In the genomic region with DNA sequence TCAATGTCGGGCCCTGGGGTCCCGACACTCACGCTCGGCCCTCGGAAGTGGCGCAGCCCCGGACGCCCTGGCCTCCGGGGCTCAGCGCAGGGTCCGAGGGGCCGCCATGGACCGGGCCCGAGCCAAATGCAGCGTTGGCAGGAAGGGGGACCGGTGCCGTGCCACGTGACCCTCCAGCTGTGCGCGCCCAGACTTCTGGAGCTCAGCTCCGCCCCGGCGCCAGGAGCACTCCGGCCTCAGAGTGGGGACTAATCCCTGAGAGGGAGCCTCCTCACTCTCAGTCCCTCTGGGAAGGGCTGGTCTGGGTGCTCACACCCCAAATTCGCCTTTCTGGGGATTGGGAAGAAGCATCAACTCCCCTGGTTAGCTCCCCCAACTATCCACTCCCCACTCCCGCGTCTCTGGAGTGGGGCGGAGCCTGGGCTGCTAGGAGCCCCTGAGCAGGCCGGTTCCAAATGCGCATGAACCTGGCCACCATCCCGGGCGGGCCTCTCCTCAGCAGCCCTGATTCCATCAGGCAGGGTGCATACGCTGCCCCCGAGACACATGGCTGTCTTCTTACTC, we compare ENCODE assay signal across 1 cellular context.
TF ChIP-seq lines count a peak whose summit lies in the region.

A gene with protein sequence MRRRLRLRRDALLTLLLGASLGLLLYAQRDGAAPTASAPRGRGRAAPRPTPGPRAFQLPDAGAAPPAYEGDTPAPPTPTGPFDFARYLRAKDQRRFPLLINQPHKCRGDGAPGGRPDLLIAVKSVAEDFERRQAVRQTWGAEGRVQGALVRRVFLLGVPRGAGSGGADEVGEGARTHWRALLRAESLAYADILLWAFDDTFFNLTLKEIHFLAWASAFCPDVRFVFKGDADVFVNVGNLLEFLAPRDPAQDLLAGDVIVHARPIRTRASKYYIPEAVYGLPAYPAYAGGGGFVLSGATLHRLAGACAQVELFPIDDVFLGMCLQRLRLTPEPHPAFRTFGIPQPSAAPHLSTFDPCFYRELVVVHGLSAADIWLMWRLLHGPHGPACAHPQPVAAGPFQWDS (minus strand): TSS at position 166 of the 564 bp plus-strand sequence. CDS start 513 bp downstream, outside the sequence.

TF ChIP-seq in HepG2, 621 proteins besides CTCF, POLR2A, EP300 and RAD21 (continued from another document and continues in another):
- TF ChIP-seq, protein P1, sequence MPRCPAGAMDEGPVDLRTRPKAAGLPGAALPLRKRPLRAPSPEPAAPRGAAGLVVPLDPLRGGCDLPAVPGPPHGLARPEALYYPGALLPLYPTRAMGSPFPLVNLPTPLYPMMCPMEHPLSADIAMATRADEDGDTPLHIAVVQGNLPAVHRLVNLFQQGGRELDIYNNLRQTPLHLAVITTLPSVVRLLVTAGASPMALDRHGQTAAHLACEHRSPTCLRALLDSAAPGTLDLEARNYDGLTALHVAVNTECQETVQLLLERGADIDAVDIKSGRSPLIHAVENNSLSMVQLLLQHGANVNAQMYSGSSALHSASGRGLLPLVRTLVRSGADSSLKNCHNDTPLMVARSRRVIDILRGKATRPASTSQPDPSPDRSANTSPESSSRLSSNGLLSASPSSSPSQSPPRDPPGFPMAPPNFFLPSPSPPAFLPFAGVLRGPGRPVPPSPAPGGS (CRISPR knock-in tag; IDR thresholded peaks at IDR 0.05) = no peak
- TF ChIP-seq, protein P2, sequence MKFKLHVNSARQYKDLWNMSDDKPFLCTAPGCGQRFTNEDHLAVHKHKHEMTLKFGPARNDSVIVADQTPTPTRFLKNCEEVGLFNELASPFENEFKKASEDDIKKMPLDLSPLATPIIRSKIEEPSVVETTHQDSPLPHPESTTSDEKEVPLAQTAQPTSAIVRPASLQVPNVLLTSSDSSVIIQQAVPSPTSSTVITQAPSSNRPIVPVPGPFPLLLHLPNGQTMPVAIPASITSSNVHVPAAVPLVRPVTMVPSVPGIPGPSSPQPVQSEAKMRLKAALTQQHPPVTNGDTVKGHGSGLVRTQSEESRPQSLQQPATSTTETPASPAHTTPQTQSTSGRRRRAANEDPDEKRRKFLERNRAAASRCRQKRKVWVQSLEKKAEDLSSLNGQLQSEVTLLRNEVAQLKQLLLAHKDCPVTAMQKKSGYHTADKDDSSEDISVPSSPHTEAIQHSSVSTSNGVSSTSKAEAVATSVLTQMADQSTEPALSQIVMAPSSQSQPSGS (CRISPR knock-in tag; IDR thresholded peaks at IDR 0.05) = no peak
- TF ChIP-seq, protein P3, sequence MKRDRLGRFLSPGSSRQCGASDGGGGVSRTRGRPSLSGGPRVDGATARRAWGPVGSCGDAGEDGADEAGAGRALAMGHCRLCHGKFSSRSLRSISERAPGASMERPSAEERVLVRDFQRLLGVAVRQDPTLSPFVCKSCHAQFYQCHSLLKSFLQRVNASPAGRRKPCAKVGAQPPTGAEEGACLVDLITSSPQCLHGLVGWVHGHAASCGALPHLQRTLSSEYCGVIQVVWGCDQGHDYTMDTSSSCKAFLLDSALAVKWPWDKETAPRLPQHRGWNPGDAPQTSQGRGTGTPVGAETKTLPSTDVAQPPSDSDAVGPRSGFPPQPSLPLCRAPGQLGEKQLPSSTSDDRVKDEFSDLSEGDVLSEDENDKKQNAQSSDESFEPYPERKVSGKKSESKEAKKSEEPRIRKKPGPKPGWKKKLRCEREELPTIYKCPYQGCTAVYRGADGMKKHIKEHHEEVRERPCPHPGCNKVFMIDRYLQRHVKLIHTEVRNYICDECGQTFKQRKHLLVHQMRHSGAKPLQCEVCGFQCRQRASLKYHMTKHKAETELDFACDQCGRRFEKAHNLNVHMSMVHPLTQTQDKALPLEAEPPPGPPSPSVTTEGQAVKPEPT (CRISPR knock-in tag; IDR thresholded peaks at IDR 0.05; ENCODE audit: low read depth) = peak; percentile 73; the same call in 1 of the 2 replicates
- TF ChIP-seq ZNF367 (CRISPR knock-in tag; IDR thresholded peaks at IDR 0.05; ENCODE audit: borderline replicate concordance) (0 out of 2 replicates have a peak, but pooled peaks have one; percentile 65), MTF1 (CRISPR knock-in tag; IDR thresholded peaks at IDR 0.05) (no peak), SMARCE1 (IDR thresholded peaks at IDR 0.05; ENCODE audit: borderline replicate concordance) (no peak), ZNF781 (CRISPR knock-in tag; IDR thresholded peaks at IDR 0.05; ENCODE audit: borderline replicate concordance, not compliant biosample characterization) (peak; percentile 43), MLLT10 (CRISPR knock-in tag; IDR thresholded peaks at IDR 0.05) (no peak), HOXA3 (CRISPR knock-in tag; IDR thresholded peaks at IDR 0.05) (0 out of 2 replicates have a peak, but pooled peaks have one; percentile 6), TCF12 (IDR thresholded peaks at IDR 0.05) (no peak), TCF12 (CRISPR knock-in tag; IDR thresholded peaks at IDR 0.05) (0 out of 2 replicates have a peak, but pooled peaks have one; percentile 8), DMAP1 (CRISPR knock-in tag; IDR thresholded peaks at IDR 0.05) (peak; percentile 88; the same call in 1 of the 2 replicates), BORCS8-MEF2B (CRISPR knock-in tag; IDR thresholded peaks at IDR 0.05) (peak; percentile 75; the same call in 1 of the 2 replicates), ZZZ3 (CRISPR knock-in tag; IDR thresholded peaks at IDR 0.05; ENCODE audit: borderline replicate concordance) (peak; percentile 31; the same call in 1 of the 2 replicates), HMG20B (CRISPR knock-in tag; conservative IDR thresholded peaks at IDR 0.05) (0 out of 2 replicates have a peak, but pooled peaks have one; percentile 34), ZNF552 (CRISPR knock-in tag; IDR thresholded peaks at IDR 0.05; ENCODE audit: borderline replicate concordance) (peak; percentile 48; the same call in 1 of the 2 replicates), TARDBP (CRISPR knock-in tag; IDR thresholded peaks at IDR 0.05) (peak; percentile 75; the same call in 1 of the 2 replicates), FOSL1 (CRISPR knock-in tag; IDR thresholded peaks at IDR 0.05; ENCODE audit: borderline replicate concordance) (no peak), ZNF563 (CRISPR knock-in tag; IDR thresholded peaks at IDR 0.05) (peak; percentile 44; the same call in 1 of the 2 replicates), ZSCAN31 (CRISPR knock-in tag; IDR thresholded peaks at IDR 0.05; ENCODE audit: low read depth) (0 out of 2 replicates have a peak, but pooled peaks have one; percentile 25), YY1 (IDR thresholded peaks at IDR 0.05; ENCODE audit: insufficient read depth, insufficient replicate concordance, low read depth, low read length) (peak; percentile 47), ZNF547 (CRISPR knock-in tag; IDR thresholded peaks at IDR 0.05) (peak; percentile 76; the same call in 1 of the 2 replicates), ARNTL (CRISPR knock-in tag; IDR thresholded peaks at IDR 0.05) (peak; percentile 94), TBX2 (CRISPR knock-in tag; IDR thresholded peaks at IDR 0.05; ENCODE audit: borderline replicate concordance) (peak; percentile 68), LCORL (IDR thresholded peaks at IDR 0.05) (no peak), LCORL (CRISPR knock-in tag; IDR thresholded peaks at IDR 0.05) (no peak), PHF8 (CRISPR knock-in tag; IDR thresholded peaks at IDR 0.05) (peak; percentile 86), ZNF605 (CRISPR knock-in tag; IDR thresholded peaks at IDR 0.05) (peak; percentile 24; the same call in 1 of the 2 replicates), SNAPC2 (CRISPR knock-in tag; IDR thresholded peaks at IDR 0.05) (no peak; the same call in 1 of the 2 replicates), ZBTB7B (CRISPR knock-in tag; IDR thresholded peaks at IDR 0.05) (peak; percentile 38; the same call in 1 of the 2 replicates), POGZ (CRISPR knock-in tag; IDR thresholded peaks at IDR 0.05) (0 out of 2 replicates have a peak, but pooled peaks have one; percentile 11)
- TF ChIP-seq, protein P4, sequence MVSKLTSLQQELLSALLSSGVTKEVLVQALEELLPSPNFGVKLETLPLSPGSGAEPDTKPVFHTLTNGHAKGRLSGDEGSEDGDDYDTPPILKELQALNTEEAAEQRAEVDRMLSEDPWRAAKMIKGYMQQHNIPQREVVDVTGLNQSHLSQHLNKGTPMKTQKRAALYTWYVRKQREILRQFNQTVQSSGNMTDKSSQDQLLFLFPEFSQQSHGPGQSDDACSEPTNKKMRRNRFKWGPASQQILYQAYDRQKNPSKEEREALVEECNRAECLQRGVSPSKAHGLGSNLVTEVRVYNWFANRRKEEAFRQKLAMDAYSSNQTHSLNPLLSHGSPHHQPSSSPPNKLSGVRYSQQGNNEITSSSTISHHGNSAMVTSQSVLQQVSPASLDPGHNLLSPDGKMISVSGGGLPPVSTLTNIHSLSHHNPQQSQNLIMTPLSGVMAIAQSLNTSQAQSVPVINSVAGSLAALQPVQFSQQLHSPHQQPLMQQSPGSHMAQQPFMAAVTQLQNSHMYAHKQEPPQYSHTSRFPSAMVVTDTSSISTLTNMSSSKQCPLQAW (CRISPR knock-in tag; IDR thresholded peaks at IDR 0.05) = peak; percentile 74
- TF ChIP-seq, protein P5, sequence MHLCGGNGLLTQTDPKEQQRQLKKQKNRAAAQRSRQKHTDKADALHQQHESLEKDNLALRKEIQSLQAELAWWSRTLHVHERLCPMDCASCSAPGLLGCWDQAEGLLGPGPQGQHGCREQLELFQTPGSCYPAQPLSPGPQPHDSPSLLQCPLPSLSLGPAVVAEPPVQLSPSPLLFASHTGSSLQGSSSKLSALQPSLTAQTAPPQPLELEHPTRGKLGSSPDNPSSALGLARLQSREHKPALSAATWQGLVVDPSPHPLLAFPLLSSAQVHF (CRISPR knock-in tag; IDR thresholded peaks at IDR 0.05) = peak; percentile 45; the same call in 1 of the 2 replicates
- TF ChIP-seq, protein P6, sequence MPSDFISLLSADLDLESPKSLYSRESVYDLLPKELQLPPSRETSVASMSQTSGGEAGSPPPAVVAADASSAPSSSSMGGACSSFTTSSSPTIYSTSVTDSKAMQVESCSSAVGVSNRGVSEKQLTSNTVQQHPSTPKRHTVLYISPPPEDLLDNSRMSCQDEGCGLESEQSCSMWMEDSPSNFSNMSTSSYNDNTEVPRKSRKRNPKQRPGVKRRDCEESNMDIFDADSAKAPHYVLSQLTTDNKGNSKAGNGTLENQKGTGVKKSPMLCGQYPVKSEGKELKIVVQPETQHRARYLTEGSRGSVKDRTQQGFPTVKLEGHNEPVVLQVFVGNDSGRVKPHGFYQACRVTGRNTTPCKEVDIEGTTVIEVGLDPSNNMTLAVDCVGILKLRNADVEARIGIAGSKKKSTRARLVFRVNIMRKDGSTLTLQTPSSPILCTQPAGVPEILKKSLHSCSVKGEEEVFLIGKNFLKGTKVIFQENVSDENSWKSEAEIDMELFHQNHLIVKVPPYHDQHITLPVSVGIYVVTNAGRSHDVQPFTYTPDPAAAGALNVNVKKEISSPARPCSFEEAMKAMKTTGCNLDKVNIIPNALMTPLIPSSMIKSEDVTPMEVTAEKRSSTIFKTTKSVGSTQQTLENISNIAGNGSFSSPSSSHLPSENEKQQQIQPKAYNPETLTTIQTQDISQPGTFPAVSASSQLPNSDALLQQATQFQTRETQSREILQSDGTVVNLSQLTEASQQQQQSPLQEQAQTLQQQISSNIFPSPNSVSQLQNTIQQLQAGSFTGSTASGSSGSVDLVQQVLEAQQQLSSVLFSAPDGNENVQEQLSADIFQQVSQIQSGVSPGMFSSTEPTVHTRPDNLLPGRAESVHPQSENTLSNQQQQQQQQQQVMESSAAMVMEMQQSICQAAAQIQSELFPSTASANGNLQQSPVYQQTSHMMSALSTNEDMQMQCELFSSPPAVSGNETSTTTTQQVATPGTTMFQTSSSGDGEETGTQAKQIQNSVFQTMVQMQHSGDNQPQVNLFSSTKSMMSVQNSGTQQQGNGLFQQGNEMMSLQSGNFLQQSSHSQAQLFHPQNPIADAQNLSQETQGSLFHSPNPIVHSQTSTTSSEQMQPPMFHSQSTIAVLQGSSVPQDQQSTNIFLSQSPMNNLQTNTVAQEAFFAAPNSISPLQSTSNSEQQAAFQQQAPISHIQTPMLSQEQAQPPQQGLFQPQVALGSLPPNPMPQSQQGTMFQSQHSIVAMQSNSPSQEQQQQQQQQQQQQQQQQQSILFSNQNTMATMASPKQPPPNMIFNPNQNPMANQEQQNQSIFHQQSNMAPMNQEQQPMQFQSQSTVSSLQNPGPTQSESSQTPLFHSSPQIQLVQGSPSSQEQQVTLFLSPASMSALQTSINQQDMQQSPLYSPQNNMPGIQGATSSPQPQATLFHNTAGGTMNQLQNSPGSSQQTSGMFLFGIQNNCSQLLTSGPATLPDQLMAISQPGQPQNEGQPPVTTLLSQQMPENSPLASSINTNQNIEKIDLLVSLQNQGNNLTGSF (CRISPR knock-in tag; IDR thresholded peaks at IDR 0.05) = 0 out of 2 replicates have a peak, but pooled peaks have one; percentile 33
- TF ChIP-seq, protein P7, sequence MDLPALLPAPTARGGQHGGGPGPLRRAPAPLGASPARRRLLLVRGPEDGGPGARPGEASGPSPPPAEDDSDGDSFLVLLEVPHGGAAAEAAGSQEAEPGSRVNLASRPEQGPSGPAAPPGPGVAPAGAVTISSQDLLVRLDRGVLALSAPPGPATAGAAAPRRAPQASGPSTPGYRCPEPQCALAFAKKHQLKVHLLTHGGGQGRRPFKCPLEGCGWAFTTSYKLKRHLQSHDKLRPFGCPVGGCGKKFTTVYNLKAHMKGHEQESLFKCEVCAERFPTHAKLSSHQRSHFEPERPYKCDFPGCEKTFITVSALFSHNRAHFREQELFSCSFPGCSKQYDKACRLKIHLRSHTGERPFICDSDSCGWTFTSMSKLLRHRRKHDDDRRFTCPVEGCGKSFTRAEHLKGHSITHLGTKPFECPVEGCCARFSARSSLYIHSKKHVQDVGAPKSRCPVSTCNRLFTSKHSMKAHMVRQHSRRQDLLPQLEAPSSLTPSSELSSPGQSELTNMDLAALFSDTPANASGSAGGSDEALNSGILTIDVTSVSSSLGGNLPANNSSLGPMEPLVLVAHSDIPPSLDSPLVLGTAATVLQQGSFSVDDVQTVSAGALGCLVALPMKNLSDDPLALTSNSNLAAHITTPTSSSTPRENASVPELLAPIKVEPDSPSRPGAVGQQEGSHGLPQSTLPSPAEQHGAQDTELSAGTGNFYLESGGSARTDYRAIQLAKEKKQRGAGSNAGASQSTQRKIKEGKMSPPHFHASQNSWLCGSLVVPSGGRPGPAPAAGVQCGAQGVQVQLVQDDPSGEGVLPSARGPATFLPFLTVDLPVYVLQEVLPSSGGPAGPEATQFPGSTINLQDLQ (CRISPR knock-in tag; IDR thresholded peaks at IDR 0.05) = peak; percentile 66; the same call in 1 of the 2 replicates
- TF ChIP-seq, protein P8, sequence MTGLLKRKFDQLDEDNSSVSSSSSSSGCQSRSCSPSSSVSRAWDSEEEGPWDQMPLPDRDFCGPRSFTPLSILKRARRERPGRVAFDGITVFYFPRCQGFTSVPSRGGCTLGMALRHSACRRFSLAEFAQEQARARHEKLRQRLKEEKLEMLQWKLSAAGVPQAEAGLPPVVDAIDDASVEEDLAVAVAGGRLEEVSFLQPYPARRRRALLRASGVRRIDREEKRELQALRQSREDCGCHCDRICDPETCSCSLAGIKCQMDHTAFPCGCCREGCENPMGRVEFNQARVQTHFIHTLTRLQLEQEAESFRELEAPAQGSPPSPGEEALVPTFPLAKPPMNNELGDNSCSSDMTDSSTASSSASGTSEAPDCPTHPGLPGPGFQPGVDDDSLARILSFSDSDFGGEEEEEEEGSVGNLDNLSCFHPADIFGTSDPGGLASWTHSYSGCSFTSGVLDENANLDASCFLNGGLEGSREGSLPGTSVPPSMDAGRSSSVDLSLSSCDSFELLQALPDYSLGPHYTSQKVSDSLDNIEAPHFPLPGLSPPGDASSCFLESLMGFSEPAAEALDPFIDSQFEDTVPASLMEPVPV (CRISPR knock-in tag; IDR thresholded peaks at IDR 0.05) = 0 out of 2 replicates have a peak, but pooled peaks have one; percentile 18
- TF ChIP-seq, protein P9, sequence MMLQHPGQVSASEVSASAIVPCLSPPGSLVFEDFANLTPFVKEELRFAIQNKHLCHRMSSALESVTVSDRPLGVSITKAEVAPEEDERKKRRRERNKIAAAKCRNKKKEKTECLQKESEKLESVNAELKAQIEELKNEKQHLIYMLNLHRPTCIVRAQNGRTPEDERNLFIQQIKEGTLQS (CRISPR knock-in tag; IDR thresholded peaks at IDR 0.05) = 0 out of 2 replicates have a peak, but pooled peaks have one; percentile 2
- TF ChIP-seq, protein P10, sequence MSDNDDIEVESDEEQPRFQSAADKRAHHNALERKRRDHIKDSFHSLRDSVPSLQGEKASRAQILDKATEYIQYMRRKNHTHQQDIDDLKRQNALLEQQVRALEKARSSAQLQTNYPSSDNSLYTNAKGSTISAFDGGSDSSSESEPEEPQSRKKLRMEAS (IDR thresholded peaks at IDR 0.05) = peak; percentile 63; the same call in 1 of the 2 replicates
